ENCODE assay signal across 8 cellular contexts in genomic region chr6:100228437-100229424, GRCh38.
A peak's percentile ranks its signal among the peaks of the same experiment; 100 is the strongest.
DNase-seq lines count a peak whose midpoint lies in the region; ATAC-seq and TF ChIP-seq lines count a peak whose summit lies in the region.

No MANE protein-coding gene starts in this region.

- no peaks in the 10 kb centered on the region for H3F3A ChIP-seq in PC-3 (ENCODE audit: low read length, unreplicated experiment)

- peak overlapping the region; percentile 88 for H3K4me2 ChIP-seq in PC-3 (ENCODE audit: low read length)

- H3K9me3 Mint-ChIP-seq in Caco-2 (ENCODE audit: unreplicated experiment): no peaks in the 10 kb centered on the region

- no peaks in the 10 kb centered on the region for H3K9me3 ChIP-seq in Caco-2
- H3K9me3 ChIP-seq in PC-3 (ENCODE audit: low read length): no peaks in the 10 kb centered on the region
- no peaks in the 10 kb centered on the region for H3K9me3 ChIP-seq in upper lobe of left lung

- no peak for TF ChIP-seq EP300 in upper lobe of left lung (IDR thresholded peaks at IDR 0.05)

- H4K20me1 ChIP-seq in PC-3 (ENCODE audit: low read length): no peaks in the 10 kb centered on the region

- CTCF ChIA-PET in Caco-2 (lab: Charles Lee) (interaction anchor here (1.3 kb wide), 1 partner anchor 228 kb away, joined by 4 read pairs; no protein-coding TSS in a partner anchor), PC-3 (lab: Charles Lee) (no interaction called here)

- no peaks in the 10 kb centered on the region for H3K27me3 Mint-ChIP-seq in Caco-2 (ENCODE audit: insufficient read depth, unreplicated experiment)

- intact Hi-C loops in Caco-2 (cut with micrococcal nuclease; ENCODE audit: unreplicated experiment): loop anchor here (5.0 to 10.0 kb wide), 2 partner anchors 36 to 114 kb away; no protein-coding TSS in a partner anchor
- intact Hi-C loops in PC-3 (cut with micrococcal nuclease): loop anchor here (2.0 kb wide), 1 partner anchor 52 kb away; no protein-coding TSS in a partner anchor

- peak overlapping the region; percentile 100 for H2AFZ ChIP-seq in PC-3 (ENCODE audit: low read length)

- peak in 1 of 4 donors; percentile 34 for TF ChIP-seq POLR2A in upper lobe of left lung (IDR thresholded peaks at IDR 0.05)

- H3K4me3 Mint-ChIP-seq in Caco-2 (ENCODE audit: unreplicated experiment): peak overlapping the region; percentile 78

- H3K4me1 ChIP-seq in Caco-2 (peaks cover 29% of the 10 kb centered on the region), PC-3 (ENCODE audit: insufficient read depth, low read length) (peaks cover 41% of the 10 kb centered on the region), upper lobe of left lung (peaks cover 3 to 16% (median 5%) of the 10 kb centered on the region in 4 donors)

- H3K27ac Mint-ChIP-seq in Caco-2 (ENCODE audit: unreplicated experiment): peak overlapping the region; percentile 42

- H3K36me3 Mint-ChIP-seq in Caco-2 (ENCODE audit: insufficient read depth, unreplicated experiment): no peaks in the 10 kb centered on the region

- no peaks in the 10 kb centered on the region for H3K36me3 ChIP-seq in Caco-2 (ENCODE audit: control insufficient read depth, insufficient read depth, low read length)
- H3K36me3 ChIP-seq in PC-3 (ENCODE audit: low read depth, low read length): no peaks in the 10 kb centered on the region
- no peaks in the 10 kb centered on the region for H3K36me3 ChIP-seq in upper lobe of left lung

- POLR2A ChIA-PET in Caco-2 (lab: Charles Lee) (no interaction called here), PC-3 (lab: Charles Lee; ENCODE audit: unreplicated experiment) (interaction anchor here (0.6 kb wide), 3 partner anchors 14 to 118 kb away, joined by 3 to 5 read pairs (median 3); no protein-coding TSS in a partner anchor)

- 6 to 7% methylated on average over 33 to 35 of the region's 38 CpGs for WGBS in upper lobe of left lung, 2 donors

- no peaks in the 10 kb centered on the region for H3K9me2 ChIP-seq in PC-3 (replicated peaks; ENCODE audit: low read length)

- H3K4me1 Mint-ChIP-seq in Caco-2 (ENCODE audit: low read depth, unreplicated experiment): peaks cover 7% of the 10 kb centered on the region

- ATAC-seq in GM19455 (IDR thresholded peaks at IDR 0.05; ENCODE audit: unreplicated experiment) (peak; percentile 99), HG03565 (IDR thresholded peaks at IDR 0.05; ENCODE audit: unreplicated experiment) (peak; percentile 98), PC-3 (peak; percentile 98), upper lobe of left lung (ENCODE audit: low FRiP score in 2 of 2) (peak; percentile 91 to 98)

- peak; percentile 83 to 87 for DNase-seq in Caco-2
- peak; percentile 78 for DNase-seq in PC-3
- peak; percentile 2 for DNase-seq in activated effector memory CD4-positive, alpha-beta T cell treated with Interleukin-2 at 50 U/mL for 16 hours
- DNase-seq in globus pallidus (ENCODE audit: low spot score): peak; percentile 37
- peak in 40 of 56 donors; percentile 1 to 60 (median 12) for DNase-seq in nucleus accumbens (lab: John Stamatoyannopoulos, UW)
- DNase-seq in upper lobe of left lung: peak; percentile 81 to 91

- H3K9ac ChIP-seq in PC-3 (ENCODE audit: low read length): peak overlapping the region; percentile 60

- H3K4me3 ChIP-seq in Caco-2 (ENCODE audit: low read depth, low read length) (peak overlapping the region; percentile 41), PC-3 (ENCODE audit: low read length) (peak overlapping the region; percentile 71), upper lobe of left lung (peak overlapping the region; percentile 25 to 52 (median 41))

- TF ChIP-seq CTCF in Caco-2 (IDR thresholded peaks at IDR 0.05; ENCODE audit: insufficient read depth in 1 of 2, low read depth in 1 of 2, low read length in 1 of 2, severe bottlenecking in 1 of 2, unreplicated experiment in 1 of 2) (no peak), PC-3 (conservative IDR thresholded peaks at IDR 0.05; ENCODE audit: low read depth, low read length) (no peak; the same call in 1 of the 2 replicates), upper lobe of left lung (IDR thresholded peaks at IDR 0.05) (no peak)

- BruUV-seq in Caco-2 (replicated peaks; lab: Mats Ljungman, UMichigan): no TSS peak
- BruUV-seq in PC-3 (replicated peaks; lab: Mats Ljungman, UMichigan): no TSS peak

- no peaks in the 10 kb centered on the region for H3K79me2 ChIP-seq in PC-3 (ENCODE audit: low read length)

- no peaks in the 10 kb centered on the region for H3K27me3 ChIP-seq in Caco-2 (replicated peaks; ENCODE audit: control insufficient read depth, insufficient read depth, low read length)
- H3K27me3 ChIP-seq in PC-3 (ENCODE audit: low read length): no peaks in the 10 kb centered on the region
- no peaks in the 10 kb centered on the region for H3K27me3 ChIP-seq in upper lobe of left lung

- H3K27ac ChIP-seq in PC-3 (ENCODE audit: low read length) (peak overlapping the region; percentile 20; the same call in 1 of the 2 replicates), upper lobe of left lung (peak overlapping the region in 2 of 4 donors; percentile 10 to 20)

Comparison
In these comparisons a context has a peak if more than half of its experiments do, and no peak if none do; other contexts are left out.
1. DNase-seq: peak in every context shown above with its lines; median percentile 86 in upper lobe of left lung; 85 in Caco-2; 78 in PC-3; 37 in globus pallidus; 12 in nucleus accumbens; 2 in activated effector memory CD4-positive, alpha-beta T cell treated with Interleukin-2 at 50 U/mL for 16 hours.